In the genomic region with DNA sequence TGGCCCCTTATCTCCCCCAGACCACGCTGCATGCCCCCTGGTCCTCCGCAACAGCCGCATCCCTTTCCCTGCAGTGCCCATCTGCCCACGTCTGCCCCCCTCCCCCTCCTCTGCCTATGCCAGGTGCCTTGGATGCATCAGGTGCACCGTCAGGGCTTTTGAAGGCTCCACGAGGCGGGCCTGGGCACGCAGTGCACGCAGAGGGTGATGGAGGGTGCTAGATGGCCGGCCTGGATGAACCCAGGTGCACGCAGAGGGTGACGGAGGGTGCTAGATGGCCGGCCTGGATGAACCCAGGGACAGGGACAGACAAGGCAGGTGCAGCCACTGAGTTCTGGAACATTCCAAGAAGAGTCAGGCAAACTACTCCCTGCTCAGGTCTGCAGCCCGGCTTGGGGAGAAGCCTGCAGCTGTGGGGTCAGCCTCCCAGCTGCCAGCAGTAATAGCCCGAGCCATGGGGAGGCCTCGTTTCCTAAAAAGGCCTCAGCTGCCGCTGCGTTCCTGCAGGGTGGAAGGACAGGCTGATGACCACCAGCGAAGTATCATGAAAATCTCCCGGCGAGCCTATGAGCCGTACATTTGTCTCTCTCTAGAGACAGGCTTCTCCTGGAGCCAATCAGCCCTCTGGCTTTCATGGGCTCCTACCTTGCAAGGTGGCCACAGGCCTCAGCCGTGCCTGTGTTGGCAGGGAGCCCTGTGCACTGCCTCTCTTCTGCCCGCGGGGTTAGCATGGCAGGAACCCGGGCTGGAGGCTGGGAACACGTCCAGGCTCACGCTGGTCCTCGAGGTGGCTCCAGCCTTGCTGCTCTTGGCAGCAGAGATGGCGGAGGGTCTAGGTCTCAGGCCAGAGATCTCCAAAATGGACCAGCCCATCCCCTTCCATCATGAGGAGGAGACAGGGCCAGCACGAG, we compare ENCODE assay signal across 1 cellular context.
TF ChIP-seq lines count a peak whose summit lies in the region.

No MANE protein-coding gene starts in this region.

TF ChIP-seq in IMR-90, 13 proteins besides CTCF, POLR2A, EP300 and RAD21:
- TF ChIP-seq RFX5 (IDR thresholded peaks at IDR 0.05; ENCODE audit: low read depth, low read length) (no peak), BHLHE40 (IDR thresholded peaks at IDR 0.05; ENCODE audit: low read depth, low read length) (no peak), MAZ (IDR thresholded peaks at IDR 0.05; ENCODE audit: borderline replicate concordance, low read depth, low read length) (no peak), SMC3 (IDR thresholded peaks at IDR 0.05; ENCODE audit: low read depth, low read length) (no peak), RCOR1 (IDR thresholded peaks at IDR 0.05; ENCODE audit: insufficient replicate concordance, low read length) (no peak), MAFK (IDR thresholded peaks at IDR 0.05; ENCODE audit: low read depth, low read length) (no peak), CEBPB (IDR thresholded peaks at IDR 0.05; ENCODE audit: low read depth, low read length) (no peak), NFE2L2 (IDR thresholded peaks at IDR 0.05; ENCODE audit: low read depth, low read length) (no peak), MXI1 (IDR thresholded peaks at IDR 0.05; ENCODE audit: borderline replicate concordance, low read depth, low read length) (no peak), CHD1 (IDR thresholded peaks at IDR 0.05; ENCODE audit: low read depth, low read length) (no peak), FOS (IDR thresholded peaks at IDR 0.05; ENCODE audit: low read depth, low read length) (no peak)
- TF ChIP-seq, protein P1, sequence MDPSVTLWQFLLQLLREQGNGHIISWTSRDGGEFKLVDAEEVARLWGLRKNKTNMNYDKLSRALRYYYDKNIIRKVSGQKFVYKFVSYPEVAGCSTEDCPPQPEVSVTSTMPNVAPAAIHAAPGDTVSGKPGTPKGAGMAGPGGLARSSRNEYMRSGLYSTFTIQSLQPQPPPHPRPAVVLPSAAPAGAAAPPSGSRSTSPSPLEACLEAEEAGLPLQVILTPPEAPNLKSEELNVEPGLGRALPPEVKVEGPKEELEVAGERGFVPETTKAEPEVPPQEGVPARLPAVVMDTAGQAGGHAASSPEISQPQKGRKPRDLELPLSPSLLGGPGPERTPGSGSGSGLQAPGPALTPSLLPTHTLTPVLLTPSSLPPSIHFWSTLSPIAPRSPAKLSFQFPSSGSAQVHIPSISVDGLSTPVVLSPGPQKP (IDR thresholded peaks at IDR 0.05; ENCODE audit: borderline replicate concordance, low read depth, low read length) = no peak
- TF ChIP-seq, protein P2, sequence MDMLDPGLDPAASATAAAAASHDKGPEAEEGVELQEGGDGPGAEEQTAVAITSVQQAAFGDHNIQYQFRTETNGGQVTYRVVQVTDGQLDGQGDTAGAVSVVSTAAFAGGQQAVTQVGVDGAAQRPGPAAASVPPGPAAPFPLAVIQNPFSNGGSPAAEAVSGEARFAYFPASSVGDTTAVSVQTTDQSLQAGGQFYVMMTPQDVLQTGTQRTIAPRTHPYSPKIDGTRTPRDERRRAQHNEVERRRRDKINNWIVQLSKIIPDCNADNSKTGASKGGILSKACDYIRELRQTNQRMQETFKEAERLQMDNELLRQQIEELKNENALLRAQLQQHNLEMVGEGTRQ (IDR thresholded peaks at IDR 0.05; ENCODE audit: low read depth, low read length) = no peak
